Comparison of ENCODE assay signal across 8 cellular contexts in the genomic region with DNA sequence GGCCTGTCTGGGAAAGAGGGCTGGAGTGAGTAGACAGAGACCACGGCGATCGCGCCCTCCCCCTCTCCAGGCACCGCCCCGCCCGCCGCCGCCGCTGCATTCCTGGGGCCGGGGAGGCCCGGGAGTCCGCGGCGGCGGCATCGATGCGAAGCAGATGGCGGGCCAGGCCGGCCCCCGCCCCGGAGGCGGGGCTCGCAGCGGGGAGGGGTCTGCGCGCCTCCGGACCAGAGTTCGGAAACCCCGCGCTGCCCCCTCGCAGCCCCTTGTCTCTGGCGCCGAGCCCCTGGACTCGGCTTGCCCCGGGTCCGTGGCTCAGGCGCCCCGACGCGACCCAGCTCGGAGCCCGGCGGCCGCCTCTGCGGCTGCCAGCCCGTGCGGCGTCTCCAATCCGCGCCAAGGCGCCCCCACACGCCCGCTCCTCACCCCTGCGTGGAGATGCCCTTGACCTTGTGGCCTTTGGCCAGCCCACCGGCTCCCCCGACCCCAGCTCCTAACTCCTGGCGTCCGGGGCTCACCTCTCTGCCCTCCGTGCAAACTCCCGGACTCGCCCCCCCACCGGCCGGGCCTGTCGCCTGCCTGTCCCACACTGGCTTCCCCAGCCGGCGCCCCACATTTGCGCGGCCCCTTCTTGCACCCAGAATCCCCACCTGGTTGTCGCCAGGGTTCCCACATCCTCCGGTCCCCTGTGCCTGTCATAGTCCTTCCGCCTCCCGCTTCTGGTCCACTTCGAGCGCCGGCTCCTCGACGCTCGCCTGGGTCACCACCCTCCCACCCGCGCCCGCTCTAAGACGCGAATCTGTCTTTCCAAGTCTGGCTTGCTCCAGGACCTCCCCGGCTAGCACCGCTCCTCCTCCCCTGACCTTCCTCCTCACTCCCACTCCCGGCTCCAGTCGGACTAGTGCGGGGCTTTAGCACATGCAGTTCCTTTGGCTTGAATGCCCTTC. TPM values are rescaled to one million over a fixed set of nuclear protein-coding genes. Genes with fewer than 3 reads are reported as not detected.
A peak's percentile ranks its signal among the peaks of the same experiment; 100 is the strongest.
DNase-seq lines count a peak whose midpoint lies in the region; TF ChIP-seq lines count a peak whose summit lies in the region.

No MANE protein-coding gene starts in this region.

- peak overlapping the region; percentile 70 for H3K4me3 Mint-ChIP-seq in activated naive CD8-positive, alpha-beta T cell treated with anti-CD3 and anti-CD28 coated beads for 36 hours

- H3K27me3 Mint-ChIP-seq in activated naive CD8-positive, alpha-beta T cell treated with anti-CD3 and anti-CD28 coated beads for 36 hours, result peaks cover 59% of the 10 kb centered on the region

- H3K4me1 ChIP-seq in iPS-20b (ENCODE audit: insufficient read depth, low read length) (peaks cover 4% of the 10 kb centered on the region; the same call in 1 of the 2 replicates), spleen (peaks cover 1 to 81% (median 40%) of the 10 kb centered on the region in 6 donors)

- TF ChIP-seq POLR2A in spleen (IDR thresholded peaks at IDR 0.05), result no peak

- no peaks in the 10 kb centered on the region for H3K36me3 Mint-ChIP-seq in activated naive CD8-positive, alpha-beta T cell treated with anti-CD3 and anti-CD28 coated beads for 36 hours

- TF ChIP-seq CTCF in GM20000 (IDR thresholded peaks at IDR 0.05; ENCODE audit: extremely low read depth, missing control alignments) (no peak), spleen (IDR thresholded peaks at IDR 0.05 in 8 of 11, conservative IDR thresholded peaks at IDR 0.05 in 3 of 11) (no peak)

- no peaks in the 10 kb centered on the region for H3K36me3 ChIP-seq in iPS-20b (ENCODE audit: insufficient read depth, low read depth, low read length)
- peaks cover 0 to 10% (median 3%) of the 10 kb centered on the region in 6 donors for H3K36me3 ChIP-seq in spleen

- H3K27ac ChIP-seq in iPS-20b (ENCODE audit: low read length) (no peak overlapping the region), spleen (peak overlapping the region in 7 of 8 donors; percentile 5 to 85 (median 80))

- no peak overlapping the region for H3K9ac ChIP-seq in iPS-20b (ENCODE audit: low read depth, low read length)

- DNase-seq in 8988T, result peak; percentile 22
- DNase-seq in GM20000 (ENCODE audit: low spot score), result peak; percentile 55
- no peak for DNase-seq in activated naive CD8-positive, alpha-beta T cell treated with anti-CD3 and anti-CD28 coated beads for 36 hours
- DNase-seq in spleen, result peak; percentile 80
- DNase-seq in central memory CD4-positive, alpha-beta T cell, result no peak
- no peak for DNase-seq in germinal center (ENCODE audit: low spot score)
- DNase-seq in activated CD4-positive, CD25-positive, alpha-beta regulatory T cell (lab: John Stamatoyannopoulos, UW), result no peak

- H3K4me3 ChIP-seq in iPS-20b (ENCODE audit: low read length), result peak overlapping the region; percentile 66
- peak overlapping the region; percentile 29 to 71 (median 47) for H3K4me3 ChIP-seq in spleen

- 2 to 5% (median 2%) methylated on average over 42 to 89 of the region's 89 CpGs for WGBS in spleen, 5 donors

- intact Hi-C loops in spleen (cut with DNase I; ENCODE audit: low total_unique reads), result no loop called here

- H3K9me3 Mint-ChIP-seq in activated naive CD8-positive, alpha-beta T cell treated with anti-CD3 and anti-CD28 coated beads for 36 hours, result no peaks in the 10 kb centered on the region

- H3K27me3 ChIP-seq in iPS-20b (ENCODE audit: insufficient read depth, low read length) (peaks cover 84% of the 10 kb centered on the region), spleen (replicated peaks in 1 of 7) (peaks cover 0 to 75% (median 42%) of the 10 kb centered on the region in 7 donors)

- no peak overlapping the region for H3K27ac Mint-ChIP-seq in activated naive CD8-positive, alpha-beta T cell treated with anti-CD3 and anti-CD28 coated beads for 36 hours

- H3K9me3 ChIP-seq in iPS-20b (ENCODE audit: insufficient read depth, low read depth, low read length) (no peaks in the 10 kb centered on the region; the same call in 1 of the 2 replicates), spleen (no peaks in the 10 kb centered on the region)

- peaks cover 9% of the 10 kb centered on the region for H3K4me1 Mint-ChIP-seq in activated naive CD8-positive, alpha-beta T cell treated with anti-CD3 and anti-CD28 coated beads for 36 hours

RNA-seq across cellular contexts. Expression of a gene that starts 1.0 kb away (rescaled TPM):
- under 1 TPM; 0.14 to 0.16 TPM for total RNA-seq in activated naive CD8-positive, alpha-beta T cell treated with anti-CD3 and anti-CD28 coated beads for 36 hours
- 10 to 100 TPM in 5 of 7 donors, 1 to 10 TPM in 2; 7.1 to 18.0 (median 10.6) TPM for total RNA-seq in spleen
- polyA plus RNA-seq in spleen, result 1 to 10 TPM; 1.1 to 3.0 (median 1.2) TPM

RNA-seq across cellular contexts. Expression of a gene that starts 42.6 kb away (rescaled TPM):
- total RNA-seq in activated naive CD8-positive, alpha-beta T cell treated with anti-CD3 and anti-CD28 coated beads for 36 hours, result 10 to 100 TPM; 11.5 to 12.2 TPM
- 10 to 100 TPM in 2 of 7 donors, 1 to 10 TPM in 5; 6.2 to 11.7 (median 7.7) TPM for total RNA-seq in spleen
- 1 to 10 TPM; 3.4 to 5.6 (median 3.5) TPM for polyA plus RNA-seq in spleen

RNA-seq across cellular contexts. Expression of a gene that starts 59.0 kb away (rescaled TPM):
- 10 to 100 TPM; 11.2 to 12.3 TPM for total RNA-seq in activated naive CD8-positive, alpha-beta T cell treated with anti-CD3 and anti-CD28 coated beads for 36 hours
- total RNA-seq in spleen, result 10 to 100 TPM; 20.9 to 40.6 (median 36.0) TPM
- 10 to 100 TPM; 14.0 to 20.8 (median 15.4) TPM for polyA plus RNA-seq in spleen

Comparison
In these comparisons a context has a peak if more than half of its experiments do, and no peak if none do; other contexts are left out.
1. DNase-seq: peak in 8988T (single experiment), GM20000 (single experiment) and spleen (single experiment); none in activated naive CD8-positive, alpha-beta T cell treated with anti-CD3 and anti-CD28 coated beads for 36 hours (single experiment), central memory CD4-positive, alpha-beta T cell (single experiment), germinal center (single experiment) and activated CD4-positive, CD25-positive, alpha-beta regulatory T cell (0 of 4).
2. RNA of a gene that starts 1.0 kb away (total RNA-seq): 7.1 to 18.0 TPM in spleen; 0.14 to 0.16 TPM in activated naive CD8-positive, alpha-beta T cell treated with anti-CD3 and anti-CD28 coated beads for 36 hours; every median in the first group is over 4 times any median in the second.